1 cellular context compared by ENCODE assay signal in the genomic region with DNA sequence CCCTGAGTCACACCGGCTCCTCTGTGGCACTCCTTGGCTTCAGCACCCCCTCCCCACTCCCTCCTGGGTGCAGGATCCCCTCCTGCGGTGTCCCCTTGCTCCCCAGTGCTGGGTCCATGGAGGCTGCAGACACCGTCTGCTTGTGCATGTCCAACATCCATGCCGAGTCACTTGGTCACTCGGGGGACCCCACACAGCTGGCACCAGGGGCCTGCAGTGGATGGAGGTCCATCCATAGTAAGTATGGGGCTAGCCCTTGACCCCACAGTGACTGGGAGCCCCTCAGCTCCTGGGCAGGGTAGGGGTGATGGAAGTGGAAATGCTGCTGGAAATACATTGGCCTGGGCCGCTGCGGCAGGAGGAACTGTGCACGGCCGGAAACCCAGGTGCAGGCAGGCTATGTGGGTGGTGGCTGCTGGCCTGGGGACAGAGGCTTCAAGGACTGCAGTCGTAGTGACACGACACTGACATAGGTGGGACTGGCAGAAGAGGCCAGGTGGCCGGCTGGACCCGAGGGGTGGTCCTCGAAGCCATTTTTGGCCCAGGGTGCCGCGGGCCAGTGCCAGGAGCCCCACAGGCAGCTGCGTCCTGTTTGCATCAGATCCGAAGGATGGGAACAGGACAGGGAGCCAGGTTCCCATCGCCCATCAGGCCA.
TF ChIP-seq lines count a peak whose summit lies in the region.

No MANE protein-coding gene starts in this region.

TF ChIP-seq in HepG2, 621 proteins besides CTCF, POLR2A, EP300 and RAD21 (continued from another document):
- TF ChIP-seq NFAT5 (CRISPR knock-in tag; IDR thresholded peaks at IDR 0.05) (no peak), RFXANK (CRISPR knock-in tag; IDR thresholded peaks at IDR 0.05) (no peak), TCF7L2 (IDR thresholded peaks at IDR 0.05; ENCODE audit: low read depth, low read length) (no peak), AKAP8 (CRISPR knock-in tag; IDR thresholded peaks at IDR 0.05) (0 out of 2 replicates have a peak, but pooled peaks have one; percentile 23), MYNN (CRISPR knock-in tag; IDR thresholded peaks at IDR 0.05; ENCODE audit: low read depth) (no peak), RCOR2 (CRISPR knock-in tag; IDR thresholded peaks at IDR 0.05) (no peak), CC2D1A (CRISPR knock-in tag; IDR thresholded peaks at IDR 0.05) (no peak), ZNF441 (CRISPR knock-in tag; IDR thresholded peaks at IDR 0.05; ENCODE audit: borderline replicate concordance) (no peak), AGO2 (optimal IDR thresholded peaks at IDR 0.05; ENCODE audit: low read depth, low read length) (peak; percentile 58)
